In genomic region chr2:179107737-179108136, GRCh38 we compare ENCODE assay signal across 11 cellular contexts. TPM values are rescaled to one million over a fixed set of nuclear protein-coding genes. Genes with fewer than 3 reads are reported as not detected.
DNase-seq lines count a peak whose midpoint lies in the region; ATAC-seq and TF ChIP-seq lines count a peak whose summit lies in the region.
"Had no signal": no experiment of that assay in that cellular context is flagged by ENCODE, and none has a peak within 500 bp of the region (broad histone marks: within the 10 kb centered on the region; RNA-seq: fewer than 3 reads in every experiment).

No MANE protein-coding gene starts in this region.

- H3K4me3 Mint-ChIP-seq in activated T-helper 1 cell treated with anti-CD3 and anti-CD28 coated beads, Interleukin-12 subunit alpha, Interleukin-12 subunit beta, Interleukin-2, Interleukin-4 antibody, amounts not matched to agents 30 ng/mL and 10 ng/mL and 1 ng/mL, durations not matched to agents 14 hours and 24 hours and 36 hours, result no peak overlapping the region
- peak overlapping the region in 7 of 10 donors; percentile 26 to 72 (median 35) for H3K4me3 Mint-ChIP-seq in naive thymus-derived CD8-positive, alpha-beta T cell
- H3K4me3 Mint-ChIP-seq: immature natural killer cell had no signal

- H3K27ac ChIP-seq in gastroesophageal sphincter (peak overlapping the region in 1 of 4 donors; percentile 76), upper lobe of left lung (no peak overlapping the region)

- TF ChIP-seq CTCF in gastroesophageal sphincter (IDR thresholded peaks at IDR 0.05) (no peak), upper lobe of left lung (IDR thresholded peaks at IDR 0.05) (no peak)

- peaks cover 30% of the 10 kb centered on the region for H3K36me3 Mint-ChIP-seq in activated T-helper 1 cell treated with anti-CD3 and anti-CD28 coated beads, Interleukin-12 subunit alpha, Interleukin-12 subunit beta, Interleukin-2, Interleukin-4 antibody, amounts not matched to agents 30 ng/mL and 10 ng/mL and 1 ng/mL, durations not matched to agents 14 hours and 24 hours and 36 hours (ENCODE audit: low read depth)
- H3K36me3 Mint-ChIP-seq in naive thymus-derived CD8-positive, alpha-beta T cell, result no peaks in the 10 kb centered on the region

- ATAC-seq in GM18861 (IDR thresholded peaks at IDR 0.05; ENCODE audit: unreplicated experiment) (peak; percentile 60), HG03039 (IDR thresholded peaks at IDR 0.05; ENCODE audit: unreplicated experiment) (peak; percentile 53), gastroesophageal sphincter (no peak), upper lobe of left lung (ENCODE audit: low FRiP score in 2 of 2) (no peak)
- ATAC-seq in naive thymus-derived CD8-positive, alpha-beta T cell, result peak in 1 of 2 donors; percentile 56

- TF ChIP-seq POLR2A in gastroesophageal sphincter (IDR thresholded peaks at IDR 0.05) (no peak), upper lobe of left lung (IDR thresholded peaks at IDR 0.05) (no peak)

- H3K27me3 Mint-ChIP-seq in activated T-helper 1 cell treated with anti-CD3 and anti-CD28 coated beads, Interleukin-12 subunit alpha, Interleukin-12 subunit beta, Interleukin-2, Interleukin-4 antibody, amounts not matched to agents 30 ng/mL and 10 ng/mL and 1 ng/mL, durations not matched to agents 14 hours and 24 hours and 36 hours (ENCODE audit: insufficient read depth), result no peaks in the 10 kb centered on the region
- no peaks in the 10 kb centered on the region for H3K27me3 Mint-ChIP-seq in naive thymus-derived CD8-positive, alpha-beta T cell

- no peaks in the 10 kb centered on the region for H3K9me3 ChIP-seq in gastroesophageal sphincter
- no peaks in the 10 kb centered on the region for H3K9me3 ChIP-seq in upper lobe of left lung

- peaks cover 46% of the 10 kb centered on the region for H3K4me1 Mint-ChIP-seq in activated T-helper 1 cell treated with anti-CD3 and anti-CD28 coated beads, Interleukin-12 subunit alpha, Interleukin-12 subunit beta, Interleukin-2, Interleukin-4 antibody, amounts not matched to agents 30 ng/mL and 10 ng/mL and 1 ng/mL, durations not matched to agents 14 hours and 24 hours and 36 hours (ENCODE audit: low read depth)
- peaks cover 16 to 31% (median 28%) of the 10 kb centered on the region in 4 donors for H3K4me1 Mint-ChIP-seq in naive thymus-derived CD8-positive, alpha-beta T cell

- H3K4me1 ChIP-seq in gastroesophageal sphincter (peaks cover 24 to 45% (median 25%) of the 10 kb centered on the region in 3 donors), upper lobe of left lung (peaks cover 22 to 32% (median 23%) of the 10 kb centered on the region in 4 donors)

- H3K36me3 ChIP-seq in gastroesophageal sphincter, result peaks cover 3 to 47% of the 10 kb centered on the region in 2 donors
- H3K36me3 ChIP-seq in upper lobe of left lung, result peaks cover 7 to 52% (median 11%) of the 10 kb centered on the region in 4 donors

- H3K27ac Mint-ChIP-seq in activated T-helper 1 cell treated with anti-CD3 and anti-CD28 coated beads, Interleukin-12 subunit alpha, Interleukin-12 subunit beta, Interleukin-2, Interleukin-4 antibody, amounts not matched to agents 30 ng/mL and 10 ng/mL and 1 ng/mL, durations not matched to agents 14 hours and 24 hours and 36 hours, result peak overlapping the region; percentile 33
- peak overlapping the region in 8 of 10 donors; percentile 7 to 87 (median 59) for H3K27ac Mint-ChIP-seq in naive thymus-derived CD8-positive, alpha-beta T cell
- H3K27ac Mint-ChIP-seq: immature natural killer cell had no signal

- intact Hi-C loops in activated T-helper 1 cell treated with anti-CD3 and anti-CD28 coated beads, Interleukin-12 subunit alpha, Interleukin-12 subunit beta, Interleukin-2, Interleukin-4 antibody, amounts not matched to agents 30 ng/mL and 10 ng/mL and 1 ng/mL, durations not matched to agents 14 hours and 24 hours and 36 hours (cut with micrococcal nuclease), result loop anchor here (1.0 to 10.0 kb wide), 3 partner anchors 60 to 157 kb away; partner anchors contain the start of gene SESTD1
- intact Hi-C loops in posterior cingulate gyrus (cut with DNase I), result no loop called here

- H3K4me3 ChIP-seq in gastroesophageal sphincter, result no peak overlapping the region
- H3K4me3 ChIP-seq in upper lobe of left lung, result no peak overlapping the region

- POLR2A ChIA-PET in naive thymus-derived CD8-positive, alpha-beta T cell (lab: Charles Lee), result interaction anchor here (1.3 kb wide), 1 partner anchor 58 kb away, joined by 3 read pairs; no protein-coding TSS in a partner anchor

- TF ChIP-seq EP300 in gastroesophageal sphincter (IDR thresholded peaks at IDR 0.05) (no peak), upper lobe of left lung (IDR thresholded peaks at IDR 0.05) (no peak)

- no peaks in the 10 kb centered on the region for H3K9me3 Mint-ChIP-seq in activated T-helper 1 cell treated with anti-CD3 and anti-CD28 coated beads, Interleukin-12 subunit alpha, Interleukin-12 subunit beta, Interleukin-2, Interleukin-4 antibody, amounts not matched to agents 30 ng/mL and 10 ng/mL and 1 ng/mL, durations not matched to agents 14 hours and 24 hours and 36 hours
- no peaks in the 10 kb centered on the region for H3K9me3 Mint-ChIP-seq in naive thymus-derived CD8-positive, alpha-beta T cell
- H3K9me3 Mint-ChIP-seq: immature natural killer cell had no signal

- H3K27me3 ChIP-seq in gastroesophageal sphincter, result no peaks in the 10 kb centered on the region
- H3K27me3 ChIP-seq in upper lobe of left lung, result no peaks in the 10 kb centered on the region

- no peak for DNase-seq in activated T-helper 1 cell treated with anti-CD3 and anti-CD28 coated beads, Interleukin-12 subunit alpha, Interleukin-12 subunit beta, Interleukin-2, Interleukin-4 antibody, amounts not matched to agents 30 ng/mL and 10 ng/mL and 1 ng/mL, durations not matched to agents 14 hours and 24 hours and 36 hours (ENCODE audit: low spot score)
- DNase-seq in naive thymus-derived CD8-positive, alpha-beta T cell, result no peak
- no peak for DNase-seq in stimulated activated CD4-positive, alpha-beta T cell treated with anti-CD3 and anti-CD28 coated beads, Interleukin-4, amount 100 ng/mL, for 4 hours
- DNase-seq in posterior cingulate gyrus (no peak), upper lobe of left lung (no peak)
- DNase-seq: activated effector memory CD4-positive, alpha-beta T cell treated with anti-CD3 and anti-CD28 coated beads, Interleukin-2, amount 50 U/mL, for 16 hours; immature natural killer cell; NCI-H774 had no signal

RNA-seq across cellular contexts. Expression of gene CCDC141, which starts 57.8 kb away (rescaled TPM):
- 0.78 and 1.2 TPM in 2 replicates for total RNA-seq in activated T-helper 1 cell treated with anti-CD3 and anti-CD28 coated beads, Interleukin-12 subunit alpha, Interleukin-12 subunit beta, Interleukin-2, Interleukin-4 antibody, amounts not matched to agents 30 ng/mL and 10 ng/mL and 1 ng/mL, durations not matched to agents 14 hours and 24 hours and 36 hours
- total RNA-seq in naive thymus-derived CD8-positive, alpha-beta T cell, result 10 to 100 TPM; 26.8 to 27.0 TPM
- 10 to 100 TPM in 1 of 3 donors, 1 to 10 TPM in 2; 4.2 to 12.0 (median 9.8) TPM for polyA plus RNA-seq in naive thymus-derived CD8-positive, alpha-beta T cell
- total RNA-seq in gastroesophageal sphincter, result 10 to 100 TPM in 1 of 4 donors, 1 to 10 TPM in 3; 1.6 to 10.3 (median 5.3) TPM
- total RNA-seq in upper lobe of left lung, result 100 to 1,000 TPM in 1 of 6 donors, 10 to 100 TPM in 5; 18.5 to 126 (median 58.5) TPM

Comparison
In these comparisons a context has a peak if more than half of its experiments do, and no peak if none do; other contexts are left out.
1. ATAC-seq: peak in GM18861 (single experiment) and HG03039 (single experiment); none in gastroesophageal sphincter (single experiment) and upper lobe of left lung (0 of 2).